Comparison of ENCODE assay signal across 8 cellular contexts in the genomic region with DNA sequence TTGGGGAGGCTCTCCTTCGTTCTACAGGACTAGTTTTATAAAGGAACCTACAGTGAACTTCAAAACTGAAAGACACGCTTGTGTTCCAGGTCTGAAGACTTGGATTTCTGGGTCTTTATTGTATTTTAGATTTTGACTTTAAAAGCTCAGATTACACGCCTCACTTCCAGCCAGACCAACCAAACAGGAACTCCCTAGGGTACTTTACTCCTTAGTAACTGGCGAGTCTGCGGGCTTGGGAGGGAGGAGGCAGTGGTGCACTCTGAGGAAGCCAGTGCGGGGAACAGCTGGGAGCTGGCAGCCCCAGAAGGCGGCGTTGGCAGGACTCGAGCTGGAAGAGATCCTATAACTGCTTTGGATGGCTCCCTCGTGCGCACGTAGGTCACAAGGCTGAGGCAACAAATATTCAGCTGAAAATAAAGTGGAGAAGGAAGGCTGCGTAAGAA. TPM values are rescaled to one million over a fixed set of nuclear protein-coding genes. Genes with fewer than 3 reads are reported as not detected.
DNase-seq lines count a peak whose midpoint lies in the region; ATAC-seq lines count a peak whose summit lies in the region.

No MANE protein-coding gene starts in this region.

- peak overlapping the region; percentile 57 for H3K4me3 ChIP-seq in Jurkat, Clone E6-1 (ENCODE audit: low read length)
- peak overlapping the region; percentile 42 for H3K4me3 ChIP-seq in SK-N-MC

- peak; percentile 79 for ATAC-seq in left lobe of liver
- no peak for ATAC-seq in stimulated activated memory B cell treated with anti-CD40 and anti-IgM and Interleukin-4, amounts not matched to agents 10 μg/mL and 1 μg/mL and 100 μg/mL, for 72 hours
- no peak for ATAC-seq in HG03175 (IDR thresholded peaks at IDR 0.05; ENCODE audit: unreplicated experiment)

- no peaks in the 10 kb centered on the region for H3K9me3 ChIP-seq in SK-N-MC (ENCODE audit: low read depth, low read length)

- DNase-seq in ELF-1 (ENCODE audit: low read depth, low spot score): peak; percentile 88
- no peak for DNase-seq in Jurkat, Clone E6-1 (ENCODE audit: low read depth, low spot score)
- no peak for DNase-seq in SK-N-MC (ENCODE audit: low read depth, low spot score)
- peak; percentile 54 for DNase-seq in ecto neural progenitor cell (ENCODE audit: low spot score)
- DNase-seq in left lobe of liver (ENCODE audit: low spot score): peak; percentile 68
- DNase-seq in activated gamma-delta T cell (lab: John Stamatoyannopoulos, UW): no peak

- H3K9ac ChIP-seq in SK-N-MC (ENCODE audit: insufficient read length): no peak overlapping the region

- no peaks in the 10 kb centered on the region for H3K9me3 Mint-ChIP-seq in stimulated activated memory B cell treated with anti-CD40 and anti-IgM and Interleukin-4, amounts not matched to agents 10 μg/mL and 1 μg/mL and 100 μg/mL, for 72 hours

- H3K4me3 Mint-ChIP-seq in stimulated activated memory B cell treated with anti-CD40 and anti-IgM and Interleukin-4, amounts not matched to agents 10 μg/mL and 1 μg/mL and 100 μg/mL, for 72 hours: peak overlapping the region; percentile 73

- H3K27ac Mint-ChIP-seq in stimulated activated memory B cell treated with anti-CD40 and anti-IgM and Interleukin-4, amounts not matched to agents 10 μg/mL and 1 μg/mL and 100 μg/mL, for 72 hours: no peak overlapping the region

- H3K36me3 ChIP-seq in SK-N-MC (ENCODE audit: insufficient read depth, low read length): no peaks in the 10 kb centered on the region

- H3K27me3 Mint-ChIP-seq in stimulated activated memory B cell treated with anti-CD40 and anti-IgM and Interleukin-4, amounts not matched to agents 10 μg/mL and 1 μg/mL and 100 μg/mL, for 72 hours: peaks cover 15% of the 10 kb centered on the region

- H3K4me1 Mint-ChIP-seq in stimulated activated memory B cell treated with anti-CD40 and anti-IgM and Interleukin-4, amounts not matched to agents 10 μg/mL and 1 μg/mL and 100 μg/mL, for 72 hours: peaks cover 11% of the 10 kb centered on the region

- H3K36me3 Mint-ChIP-seq in stimulated activated memory B cell treated with anti-CD40 and anti-IgM and Interleukin-4, amounts not matched to agents 10 μg/mL and 1 μg/mL and 100 μg/mL, for 72 hours: no peaks in the 10 kb centered on the region

- H3K27ac ChIP-seq in SK-N-MC: no peak overlapping the region

RNA-seq across cellular contexts. Expression of gene PHKA1, which starts 0.4 kb away (rescaled TPM):
- polyA plus RNA-seq in Jurkat, Clone E6-1 (2012; ENCODE audit: insufficient read depth, insufficient read length): 12.1 TPM
- total RNA-seq in left lobe of liver: 1.8 TPM

Comparison
In these comparisons a context has a peak if more than half of its experiments do, and no peak if none do; other contexts are left out.
1. DNase-seq: peak in ELF-1 (single experiment), ecto neural progenitor cell (single experiment) and left lobe of liver (single experiment); none in Jurkat, Clone E6-1 (single experiment), SK-N-MC (single experiment) and activated gamma-delta T cell (single experiment).